ENCODE assay signal across 7 cellular contexts in genomic region chr19:55082023-55082851, GRCh38. TPM values are rescaled to one million over a fixed set of nuclear protein-coding genes. Genes with fewer than 3 reads are reported as not detected.
DNase-seq lines count a peak whose midpoint lies in the region; ATAC-seq and TF ChIP-seq lines count a peak whose summit lies in the region.

No MANE protein-coding gene starts in this region.

- H3K27ac ChIP-seq in H9 (ENCODE audit: insufficient read length, low read depth, low read length), result no peak overlapping the region

- H3K4me3 Mint-ChIP-seq in H9, result peak overlapping the region; percentile 73 to 87
- H3K4me3 Mint-ChIP-seq in dendritic cell treated with granulocyte-macrophage colony-stimulating factor and Interleukin-4, amounts not matched to agents 40 ng/mL and 50 ng/mL, for 4 days, result peak overlapping the region; percentile 86
- H3K4me3 Mint-ChIP-seq in natural killer cell treated with Interleukin-12 subunit alpha and Interleukin-12 subunit beta and Interleukin-15 and Interleukin-18, amount 100 ng/mL, for 72 hours, result peak overlapping the region; percentile 86

- H3K23ac ChIP-seq in H9 (ENCODE audit: insufficient read length, low read depth, low read length), result no peak overlapping the region

- H3K27me3 ChIP-seq in H9 (ENCODE audit: insufficient read depth, low read length), result no peaks in the 10 kb centered on the region; the same call in 1 of the 2 replicates

- H2AK5ac ChIP-seq in H9 (ENCODE audit: insufficient read length, low read length), result no peak overlapping the region

- peak overlapping the region; percentile 24 for H3K9ac ChIP-seq in H9 (ENCODE audit: extremely low read depth, insufficient read length, low read length)

- no peak overlapping the region for H4K91ac ChIP-seq in H9 (ENCODE audit: insufficient read length, low read depth, low read length)

- H2BK120ac ChIP-seq in H9 (ENCODE audit: low read depth, low read length, poor library complexity, severe bottlenecking), result no peak overlapping the region

- no peaks in the 10 kb centered on the region for H4K20me1 ChIP-seq in H9 (ENCODE audit: control insufficient read depth, insufficient read depth, insufficient read length)

- H3K4ac ChIP-seq in H9 (ENCODE audit: low read depth, low read length), result no peak overlapping the region

- no peaks in the 10 kb centered on the region for H3K79me1 ChIP-seq in H9 (ENCODE audit: insufficient read depth, low read depth, low read length, poor library complexity, severe bottlenecking)

- H3K9me3 ChIP-seq in H9 (ENCODE audit: control insufficient read depth, low read depth, low read length), result no peaks in the 10 kb centered on the region

- peak overlapping the region; percentile 85 for H3K18ac ChIP-seq in H9 (ENCODE audit: insufficient read length, low read depth, low read length)

- TF ChIP-seq CTCF in H9 (conservative IDR thresholded peaks at IDR 0.05), result no peak

- H3K9me3 Mint-ChIP-seq in H9, result peaks cover 0 to 3% of the 10 kb centered on the region in 2 experiments; a peak in 1 of 5 replicates
- H3K9me3 Mint-ChIP-seq in dendritic cell treated with granulocyte-macrophage colony-stimulating factor and Interleukin-4, amounts not matched to agents 40 ng/mL and 50 ng/mL, for 4 days, result no peaks in the 10 kb centered on the region
- peaks cover 3% of the 10 kb centered on the region for H3K9me3 Mint-ChIP-seq in natural killer cell treated with Interleukin-12 subunit alpha and Interleukin-12 subunit beta and Interleukin-15 and Interleukin-18, amount 100 ng/mL, for 72 hours

- H2AFZ ChIP-seq in H9 (ENCODE audit: low read length), result no peak overlapping the region

- peaks cover 60% of the 10 kb centered on the region for H3K27me3 Mint-ChIP-seq in H9 (ENCODE audit: low read depth)
- H3K27me3 Mint-ChIP-seq in dendritic cell treated with granulocyte-macrophage colony-stimulating factor and Interleukin-4, amounts not matched to agents 40 ng/mL and 50 ng/mL, for 4 days, result peaks cover 85% of the 10 kb centered on the region
- peaks cover 12 to 15% of the 10 kb centered on the region in 2 donors for H3K27me3 Mint-ChIP-seq in natural killer cell treated with Interleukin-12 subunit alpha and Interleukin-12 subunit beta and Interleukin-15 and Interleukin-18, amount 100 ng/mL, for 72 hours

- intact Hi-C loops in dendritic cell treated with granulocyte-macrophage colony-stimulating factor and Interleukin-4, amounts not matched to agents 40 ng/mL and 50 ng/mL, for 4 days (cut with micrococcal nuclease), result no loop called here

- DNase-seq in H9 (peak; percentile 97), T-helper 1 cell (peak in 3 of 5 donors; percentile 30 to 65 (median 36)), midbrain (lab: John Stamatoyannopoulos, UW) (no peak)
- peak; percentile 67 for DNase-seq in natural killer cell treated with Interleukin-12 subunit alpha and Interleukin-12 subunit beta and Interleukin-15 and Interleukin-18, amount 100 ng/mL, for 72 hours (ENCODE audit: low spot score)

- peak overlapping the region in 2 of 3 experiments; percentile 48 to 81; a peak in 1 of 7 replicates for H3K27ac Mint-ChIP-seq in H9
- no peak overlapping the region for H3K27ac Mint-ChIP-seq in dendritic cell treated with granulocyte-macrophage colony-stimulating factor and Interleukin-4, amounts not matched to agents 40 ng/mL and 50 ng/mL, for 4 days
- H3K27ac Mint-ChIP-seq in natural killer cell treated with Interleukin-12 subunit alpha and Interleukin-12 subunit beta and Interleukin-15 and Interleukin-18, amount 100 ng/mL, for 72 hours, result peak overlapping the region in 1 of 2 donors; percentile 77

- peak; percentile 4 to 13 for ATAC-seq in natural killer cell treated with Interleukin-12 subunit alpha and Interleukin-12 subunit beta and Interleukin-15 and Interleukin-18, amount 100 ng/mL, for 72 hours
- ATAC-seq in HG02884 (IDR thresholded peaks at IDR 0.05; ENCODE audit: unreplicated experiment) (no peak), HG03442 (IDR thresholded peaks at IDR 0.05; ENCODE audit: unreplicated experiment) (no peak)

- peak overlapping the region; percentile 73 for H3K4me2 ChIP-seq in H9 (ENCODE audit: insufficient read depth, insufficient read length, low read length)

- no CpG with 5 or more reads among the region's 64 CpGs for WGBS in H9 (ENCODE audit: extremely low coverage, insufficient read length, low lambda C conversion rate)

- H3T11ph ChIP-seq in H9 (ENCODE audit: low read length), result no peak overlapping the region

- H2BK5ac ChIP-seq in H9 (ENCODE audit: insufficient read length, low read length), result no peak overlapping the region

- peaks cover 7 to 11% (median 10%) of the 10 kb centered on the region in 3 experiments; a peak in 6 of 7 replicates for H3K36me3 Mint-ChIP-seq in H9 (ENCODE audit: insufficient read depth in 1 of 3, low read depth in 3 of 3)
- peaks cover 7% of the 10 kb centered on the region for H3K36me3 Mint-ChIP-seq in dendritic cell treated with granulocyte-macrophage colony-stimulating factor and Interleukin-4, amounts not matched to agents 40 ng/mL and 50 ng/mL, for 4 days (ENCODE audit: low read depth)
- H3K36me3 Mint-ChIP-seq in natural killer cell treated with Interleukin-12 subunit alpha and Interleukin-12 subunit beta and Interleukin-15 and Interleukin-18, amount 100 ng/mL, for 72 hours, result no peaks in the 10 kb centered on the region

- peaks cover 16 to 42% of the 10 kb centered on the region in 2 experiments for H3K4me1 Mint-ChIP-seq in H9
- H3K4me1 Mint-ChIP-seq in dendritic cell treated with granulocyte-macrophage colony-stimulating factor and Interleukin-4, amounts not matched to agents 40 ng/mL and 50 ng/mL, for 4 days (ENCODE audit: low read depth), result peaks cover 41% of the 10 kb centered on the region
- H3K4me1 Mint-ChIP-seq in natural killer cell treated with Interleukin-12 subunit alpha and Interleukin-12 subunit beta and Interleukin-15 and Interleukin-18, amount 100 ng/mL, for 72 hours (ENCODE audit: low read depth in 2 of 2), result peaks cover 25 to 30% of the 10 kb centered on the region in 2 donors

- H3K79me2 ChIP-seq in H9 (ENCODE audit: insufficient read depth, low read length), result no peaks in the 10 kb centered on the region

- H2BK12ac ChIP-seq in H9 (ENCODE audit: insufficient read length, low read depth, low read length), result no peak overlapping the region

- no peak overlapping the region for H2BK20ac ChIP-seq in H9 (ENCODE audit: low read depth, low read length, poor library complexity, severe bottlenecking)

- H3K23me2 ChIP-seq in H9 (ENCODE audit: insufficient read length, low read depth, low read length, poor library complexity, severe bottlenecking), result peaks cover 29% of the 10 kb centered on the region

- H3K4me1 ChIP-seq in H9 (ENCODE audit: insufficient read depth, low read length), result peaks cover 4% of the 10 kb centered on the region; the same call in 1 of the 2 replicates

- H2BK15ac ChIP-seq in H9 (ENCODE audit: low read depth, low read length), result no peak overlapping the region

- peak overlapping the region; percentile 79 for H3K14ac ChIP-seq in H9 (ENCODE audit: insufficient read depth, low read length)

- no peak overlapping the region for H4K5ac ChIP-seq in H9 (ENCODE audit: insufficient read length, low read depth, low read length)

- H4K8ac ChIP-seq in H9 (replicated peaks; ENCODE audit: insufficient read length, low read depth, low read length), result no peak overlapping the region

- H3K56ac ChIP-seq in H9 (ENCODE audit: insufficient read length, low read depth, low read length), result no peak overlapping the region

RNA-seq across cellular contexts. Expression of gene EPS8L1, which starts 6.6 kb away (rescaled TPM):
- total RNA-seq in H9 (2021), result 21.2 and 24.0 TPM in 2 replicates
- 1 to 10 TPM; 1.3 to 8.7 TPM for total RNA-seq in natural killer cell treated with Interleukin-12 subunit alpha and Interleukin-12 subunit beta and Interleukin-15 and Interleukin-18, amount 100 ng/mL, for 72 hours

RNA-seq across cellular contexts. Expression of gene RDH13, which starts 19.3 kb away (rescaled TPM):
- 21.1 and 21.5 TPM in 2 replicates for total RNA-seq in H9 (2021)
- total RNA-seq in natural killer cell treated with Interleukin-12 subunit alpha and Interleukin-12 subunit beta and Interleukin-15 and Interleukin-18, amount 100 ng/mL, for 72 hours, result 10 to 100 TPM; 13.4 to 31.0 TPM

RNA-seq across cellular contexts. Expression of gene PPP1R12C, which starts 35.2 kb away (rescaled TPM):
- 79.9 and 87.7 TPM in 2 replicates for total RNA-seq in H9 (2021)
- 100 to 1,000 TPM; 157 to 251 TPM for total RNA-seq in natural killer cell treated with Interleukin-12 subunit alpha and Interleukin-12 subunit beta and Interleukin-15 and Interleukin-18, amount 100 ng/mL, for 72 hours

RNA-seq across cellular contexts. Expression of gene GP6, which starts 44.2 kb away (rescaled TPM):
- 0.15 and 0.53 TPM in 2 replicates for total RNA-seq in H9 (2021)
- total RNA-seq in natural killer cell treated with Interleukin-12 subunit alpha and Interleukin-12 subunit beta and Interleukin-15 and Interleukin-18, amount 100 ng/mL, for 72 hours, result under 1 TPM in 1 of 2 donors, not detected in 1; 0.22 TPM

Comparison
In these comparisons a context has a peak if more than half of its experiments do, and no peak if none do; other contexts are left out.
1. ATAC-seq: peak in natural killer cell treated with Interleukin-12 subunit alpha and Interleukin-12 subunit beta and Interleukin-15 and Interleukin-18, amount 100 ng/mL, for 72 hours (2 of 2); none in HG02884 (single experiment) and HG03442 (single experiment).
2. Peak in every context shown above with its lines, with median percentiles within 50 percentile points of each other: H3K4me3 Mint-ChIP-seq.